12 cellular contexts compared by ENCODE assay signal in the genomic region with DNA sequence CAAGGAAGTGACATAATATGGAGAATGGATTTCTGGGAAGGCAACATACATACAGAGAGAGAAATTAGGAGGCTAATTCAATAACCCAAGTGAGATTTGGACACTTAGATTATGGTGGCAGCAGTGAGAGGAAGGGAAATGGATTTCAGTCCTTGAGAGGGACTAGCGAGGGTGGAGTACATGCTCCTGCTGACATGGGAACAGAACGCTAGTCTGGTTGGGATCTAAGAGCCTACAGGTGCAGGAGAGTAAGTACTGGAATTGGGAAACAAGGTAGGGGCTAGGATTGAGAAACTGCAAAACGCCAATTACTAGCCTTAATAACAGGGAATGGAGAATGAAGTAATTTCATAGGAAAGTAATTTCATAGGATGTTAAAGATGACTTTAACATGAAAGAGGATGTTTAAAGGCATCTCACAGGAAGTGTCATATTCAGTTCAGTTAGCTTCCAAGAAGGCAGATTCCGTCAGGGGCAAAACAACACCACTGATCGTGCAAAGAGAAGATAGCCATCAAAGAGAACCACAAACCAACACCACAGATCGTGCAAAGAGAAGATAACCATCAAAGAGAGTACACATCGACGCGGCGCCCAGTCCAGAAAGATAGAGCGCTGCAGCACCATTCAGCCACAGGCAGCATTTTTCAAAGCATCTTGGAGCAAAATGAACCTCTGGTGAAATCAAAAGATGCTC. TPM values are rescaled to one million over a fixed set of nuclear protein-coding genes. Genes with fewer than 3 reads are reported as not detected.
DNase-seq lines count a peak whose midpoint lies in the region; ATAC-seq and TF ChIP-seq lines count a peak whose summit lies in the region.
"Had no signal": no experiment of that assay in that cellular context is flagged by ENCODE, and none has a peak within 500 bp of the region (broad histone marks: within the 10 kb centered on the region; RNA-seq: fewer than 3 reads in every experiment).

No MANE protein-coding gene starts in this region.

- H3K27ac ChIP-seq in RWPE1 (no peak overlapping the region), Karpas-422 (ENCODE audit: low read length) (no peak overlapping the region)
- H3K27ac ChIP-seq: tibial nerve had no signal

- ATAC-seq in GM21528 (IDR thresholded peaks at IDR 0.05; ENCODE audit: low FRiP score, unreplicated experiment) = no peak

- H3K4me2 ChIP-seq in Karpas-422 (ENCODE audit: low read depth, low read length, poor library complexity, severe bottlenecking) = no peak overlapping the region

- no peaks in the 10 kb centered on the region for H3K79me2 ChIP-seq in Karpas-422 (ENCODE audit: low read length)

- no peak overlapping the region for H3K4me3 ChIP-seq in Karpas-422 (ENCODE audit: low read length)
- H3K4me3 ChIP-seq: lung, tibial nerve had no signal

- no peaks in the 10 kb centered on the region for H4K20me1 ChIP-seq in Karpas-422 (ENCODE audit: insufficient read depth, low read depth, low read length)

- H3K9me3 ChIP-seq in Karpas-422 (ENCODE audit: low read length) = no peaks in the 10 kb centered on the region
- H3K9me3 ChIP-seq: tibial nerve had no signal

- H2AFZ ChIP-seq in Karpas-422 (ENCODE audit: low read length) = no peak overlapping the region

- in situ Hi-C loops in GM13976 (cut with MboI; ENCODE audit: low sequenced_read_pairs, unreplicated experiment) = no loop called here

- H3K9ac ChIP-seq in Karpas-422 (ENCODE audit: low read length) = no peak overlapping the region

- CTCF ChIA-PET in RWPE1 (lab: Yijun Ruan, JAX) = no interaction called here

- POLR2A ChIA-PET in RWPE1 (lab: Yijun Ruan, JAX; ENCODE audit: low non-redundant PET) = no interaction called here

- TF ChIP-seq CTCF in GM13976 (IDR thresholded peaks at IDR 0.05; ENCODE audit: borderline replicate concordance, control extremely low read depth, extremely low read depth, insufficient read depth, missing control alignments) (no peak), RWPE1 (conservative IDR thresholded peaks at IDR 0.05; ENCODE audit: low read depth) (no peak)

- no peaks in the 10 kb centered on the region for H3K9me2 ChIP-seq in Karpas-422 (replicated peaks; ENCODE audit: insufficient read depth, low read length)

- no peaks in the 10 kb centered on the region for H3K27me3 ChIP-seq in Karpas-422 (ENCODE audit: low read length)
- H3K27me3 ChIP-seq: tibial nerve had no signal

- no peaks in the 10 kb centered on the region for H3K4me1 ChIP-seq in Karpas-422 (ENCODE audit: low read length)
- H3K4me1 ChIP-seq: tibial nerve had no signal

- peak; percentile 21 for DNase-seq in GM13976 (ENCODE audit: low spot score)
- peak; percentile 50 for DNase-seq in T-helper 9 cell
- DNase-seq in activated gamma-delta T cell treated with anti-CD3 and anti-CD28 coated beads, Interleukin-2, amount 50 U/mL, for 16 hours (ENCODE audit: low read depth) = peak; percentile 59
- peak; percentile 71 for DNase-seq in stimulated activated CD4-positive, alpha-beta T cell treated with anti-CD3 and anti-CD28 coated beads, Interleukin-4, amount 100 ng/mL, for 24 hours
- DNase-seq in RPMI8226 = no peak
- no peak for DNase-seq in RWPE1 (ENCODE audit: low spot score)
- no peak for DNase-seq in Karpas-422
- DNase-seq: H9, NCI-H2171 had no signal

- no peaks in the 10 kb centered on the region for H3K36me3 ChIP-seq in Karpas-422 (ENCODE audit: insufficient read depth, low read length)
- H3K36me3 ChIP-seq: tibial nerve had no signal

RNA-seq across cellular contexts. Expression of gene CDKL4, which starts 27.1 kb away (rescaled TPM):
- 14.3 TPM in 1 of 2 replicates, not detected in the other for total RNA-seq in Karpas-422 (2014; rRNA removed; shearing (Covaris generic); ENCODE audit: low replicate concordance)
- total RNA-seq: H9 had no signal

Comparison
In these comparisons a context has a peak if more than half of its experiments do, and no peak if none do; other contexts are left out.
1. DNase-seq: peak in GM13976 (single experiment), T-helper 9 cell (single experiment), activated gamma-delta T cell treated with anti-CD3 and anti-CD28 coated beads, Interleukin-2, amount 50 U/mL, for 16 hours (single experiment) and stimulated activated CD4-positive, alpha-beta T cell treated with anti-CD3 and anti-CD28 coated beads, Interleukin-4, amount 100 ng/mL, for 24 hours (single experiment); none in RPMI8226 (single experiment), RWPE1 (single experiment) and Karpas-422 (single experiment).